Comparison of ENCODE assay signal across 8 cellular contexts in genomic region chr2:152025678-152026287, GRCh38.
DNase-seq lines count a peak whose midpoint lies in the region; ATAC-seq and TF ChIP-seq lines count a peak whose summit lies in the region.

No MANE protein-coding gene starts in this region.

- ATAC-seq in GM19035 (IDR thresholded peaks at IDR 0.05; ENCODE audit: unreplicated experiment): peak; percentile 93
- ATAC-seq in HG03342 (IDR thresholded peaks at IDR 0.05; ENCODE audit: unreplicated experiment): peak; percentile 86

- peak overlapping the region; percentile 49 for H3K4me3 ChIP-seq in BE2C (ENCODE audit: low read depth, low read length)

- H3K4me3 Mint-ChIP-seq in chondrocyte (ENCODE audit: unreplicated experiment): peak overlapping the region; percentile 67

- peaks cover 13% of the 10 kb centered on the region for H3K27me3 Mint-ChIP-seq in chondrocyte (ENCODE audit: low read depth)

- no peaks in the 10 kb centered on the region for H3K9me3 Mint-ChIP-seq in chondrocyte (ENCODE audit: low read depth)

- no peaks in the 10 kb centered on the region for H3K9me3 ChIP-seq in BE2C

- peak; percentile 70 for DNase-seq in BE2C
- peak; percentile 87 for DNase-seq in NCI-H345 treated with DMSO at 0.1 percent for 48 hours (lab: John Stamatoyannopoulos, UW; ENCODE audit: unreplicated experiment)
- peak; percentile 83 for DNase-seq in activated CD4-positive, CD25-positive, alpha-beta regulatory T cell treated with anti-CD3 and anti-CD28 coated beads, Interleukin-2, amount 50 U/mL, for 72 hours
- no peak for DNase-seq in chondrocyte (ENCODE audit: low spot score)
- peak; percentile 90 for DNase-seq in left kidney (ENCODE audit: low read depth, low spot score)
- peak; percentile 78 to 80 for DNase-seq in stimulated activated CD4-positive, alpha-beta T cell treated with anti-CD3 and anti-CD28 coated beads, Interleukin-2, amount 100 ng/mL, for 48 hours

- H3K36me3 Mint-ChIP-seq in chondrocyte (ENCODE audit: low read depth): no peaks in the 10 kb centered on the region

- H3K27me3 ChIP-seq in BE2C: no peaks in the 10 kb centered on the region

- H3K4me1 Mint-ChIP-seq in chondrocyte (ENCODE audit: low read depth): peaks cover 14% of the 10 kb centered on the region

- TF ChIP-seq CTCF in BE2C (IDR thresholded peaks at IDR 0.05; ENCODE audit: low read depth, low read length) (peak; percentile 76), chondrocyte (IDR thresholded peaks at IDR 0.05) (peak; percentile 100)

- H3K27ac Mint-ChIP-seq in chondrocyte (ENCODE audit: unreplicated experiment): peak overlapping the region; percentile 49

- H3K36me3 ChIP-seq in BE2C: no peaks in the 10 kb centered on the region

- no peaks in the 10 kb centered on the region for H3K4me1 ChIP-seq in BE2C
